Comparison of ENCODE assay signal across 8 cellular contexts in genomic region chr7:23106491-23106800, GRCh38. TPM values are rescaled to one million over a fixed set of nuclear protein-coding genes. Genes with fewer than 3 reads are reported as not detected.
DNase-seq lines count a peak whose midpoint lies in the region; ATAC-seq and TF ChIP-seq lines count a peak whose summit lies in the region.

No MANE protein-coding gene starts in this region.

- peak overlapping the region; percentile 73 to 98 (median 93) for H3K9ac ChIP-seq in subcutaneous abdominal adipose tissue (ENCODE audit: low read length in 5 of 5)

- no peak for TF ChIP-seq CTCF in right lobe of liver (IDR thresholded peaks at IDR 0.05)

- H3K27ac ChIP-seq in right lobe of liver (peak overlapping the region in 2 of 3 donors; percentile 80 to 89), subcutaneous abdominal adipose tissue (ENCODE audit: low read depth, low read length) (peak overlapping the region; percentile 82)

- under 1% methylated on average over 11 of the region's 11 CpGs for WGBS in right lobe of liver (ENCODE audit: insufficient coverage, low coverage, low lambda C conversion rate, missing lambda C conversion rate)

- no peak for TF ChIP-seq POLR2A in right lobe of liver (IDR thresholded peaks at IDR 0.05)

- H3K27me3 Mint-ChIP-seq in central memory CD8-positive, alpha-beta T cell, result no peaks in the 10 kb centered on the region

- DNase-seq in NCI-H524 (lab: John Stamatoyannopoulos, UW) (peak; percentile 62 to 63), NCI-H524 treated with DMSO at 0.1 percent for 48 hours (lab: John Stamatoyannopoulos, UW) (no peak), NCI-H748 (lab: John Stamatoyannopoulos, UW; ENCODE audit: unreplicated experiment) (peak; percentile 85), right lobe of liver (peak in 1 of 3 donors; percentile 48), posterior vena cava (ENCODE audit: low spot score) (no peak)
- no peak for DNase-seq in central memory CD8-positive, alpha-beta T cell (ENCODE audit: low spot score in 2 of 2)

- H3K4me1 ChIP-seq in right lobe of liver (peaks cover 0 to 15% (median 3%) of the 10 kb centered on the region in 4 donors), subcutaneous abdominal adipose tissue (ENCODE audit: control insufficient read depth in 5 of 5, insufficient read depth in 5 of 5, low read length in 5 of 5) (peaks cover 4 to 36% (median 26%) of the 10 kb centered on the region in 5 donors)

- ATAC-seq in HG02759 (IDR thresholded peaks at IDR 0.05; ENCODE audit: unreplicated experiment), result peak; percentile 9
- no peak for ATAC-seq in central memory CD8-positive, alpha-beta T cell (replicated peaks; ENCODE audit: extremely low read depth, poor library complexity, severe bottlenecking)
- ATAC-seq in right lobe of liver, result peak; percentile 12 to 23 (median 18)

- H3K27ac Mint-ChIP-seq in central memory CD8-positive, alpha-beta T cell (ENCODE audit: low read depth), result peak overlapping the region; percentile 90

- H3K36me3 ChIP-seq in right lobe of liver (no peaks in the 10 kb centered on the region), subcutaneous abdominal adipose tissue (ENCODE audit: control insufficient read depth in 5 of 5, insufficient read depth in 5 of 5, low read length in 5 of 5) (peaks cover 0 to 2% (median 0%) of the 10 kb centered on the region in 5 donors)

- H3K27me3 ChIP-seq in right lobe of liver (no peaks in the 10 kb centered on the region), subcutaneous abdominal adipose tissue (ENCODE audit: control insufficient read depth in 5 of 5, insufficient read depth in 4 of 5, low read length in 5 of 5) (no peaks in the 10 kb centered on the region)

- no peaks in the 10 kb centered on the region for H3K9me3 ChIP-seq in right lobe of liver
- peaks cover 0 to 7% (median 0%) of the 10 kb centered on the region in 5 donors for H3K9me3 ChIP-seq in subcutaneous abdominal adipose tissue (ENCODE audit: control insufficient read depth in 5 of 5, low read length in 5 of 5)

- intact Hi-C loops in right lobe of liver (cut with DNase I), result loop anchor here in 1 of 2 donors (10.0 kb wide), 1 partner anchor 68 kb away; no protein-coding TSS in a partner anchor
- intact Hi-C loops in posterior vena cava (cut with DNase I), result no loop called here

- H3K4me3 ChIP-seq in right lobe of liver, result peak overlapping the region; percentile 83 to 93 (median 90)
- H3K4me3 ChIP-seq in subcutaneous abdominal adipose tissue (ENCODE audit: low read depth in 1 of 5, low read length in 5 of 5), result peak overlapping the region; percentile 88 to 99 (median 94)

- peaks cover 13% of the 10 kb centered on the region for H3K36me3 Mint-ChIP-seq in central memory CD8-positive, alpha-beta T cell (ENCODE audit: insufficient read depth)

- H3K4me1 Mint-ChIP-seq in central memory CD8-positive, alpha-beta T cell, result peaks cover 56% of the 10 kb centered on the region

- no peaks in the 10 kb centered on the region for H3K9me3 Mint-ChIP-seq in central memory CD8-positive, alpha-beta T cell

- H3K4me3 Mint-ChIP-seq in central memory CD8-positive, alpha-beta T cell, result peak overlapping the region; percentile 94

RNA-seq across cellular contexts. Expression of gene KLHL7, which starts 0.9 kb away (rescaled TPM):
- total RNA-seq in right lobe of liver (1 to 10 TPM; 6.3 to 9.1 (median 7.5) TPM), posterior vena cava (10 to 100 TPM; 26.0 to 28.6 TPM)

Comparison
In these comparisons a context has a peak if more than half of its experiments do, and no peak if none do; other contexts are left out.
1. DNase-seq: peak in NCI-H524 (2 of 2) and NCI-H748 (single experiment); none in NCI-H524 treated with DMSO at 0.1 percent for 48 hours (single experiment), central memory CD8-positive, alpha-beta T cell (0 of 2) and posterior vena cava (single experiment).